Comparison of ENCODE assay signal across 1 cellular context in the genomic region with DNA sequence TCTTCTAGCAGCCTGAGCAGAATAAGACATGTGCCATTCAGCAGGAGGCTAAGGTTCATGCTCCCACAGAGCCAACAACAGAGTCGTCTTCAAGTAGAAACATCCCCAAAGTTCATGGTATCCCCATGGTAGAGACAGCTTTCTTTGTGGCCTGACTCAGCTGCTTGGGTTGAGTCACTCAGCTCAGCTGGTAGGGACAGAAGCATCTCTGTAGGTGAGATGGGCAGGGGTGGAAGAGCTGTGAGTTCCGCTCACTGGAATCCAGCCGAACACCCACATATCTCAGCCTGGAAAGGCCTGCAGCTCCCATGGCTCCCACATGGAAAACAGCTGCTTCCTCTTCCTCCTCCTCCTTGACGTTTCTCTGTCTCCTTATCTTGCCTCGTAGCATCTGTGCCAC.
TF ChIP-seq lines count a peak whose summit lies in the region.

No MANE protein-coding gene starts in this region.

TF ChIP-seq in H1, 55 proteins besides CTCF, POLR2A, EP300 and RAD21:
- TF ChIP-seq NRF1 (IDR thresholded peaks at IDR 0.05; ENCODE audit: low read depth, low read length) (no peak), TBP (IDR thresholded peaks at IDR 0.05; ENCODE audit: low read depth, low read length) (no peak), CBX8 (IDR thresholded peaks at IDR 0.05; ENCODE audit: borderline replicate concordance, low read depth, low read length) (no peak), RNF2 (IDR thresholded peaks at IDR 0.05; ENCODE audit: borderline replicate concordance, low read depth, low read length, missing control alignments, poor library complexity, severe bottlenecking) (no peak), KDM5A (IDR thresholded peaks at IDR 0.05; ENCODE audit: low read length) (no peak), TEAD4 (IDR thresholded peaks at IDR 0.05; ENCODE audit: low read depth, low read length) (no peak), CTBP2 (IDR thresholded peaks at IDR 0.05; ENCODE audit: borderline replicate concordance, insufficient read depth, insufficient read length, low read length) (no peak), JUN (IDR thresholded peaks at IDR 0.05; ENCODE audit: low read depth, low read length) (no peak)
- TF ChIP-seq, protein P1, sequence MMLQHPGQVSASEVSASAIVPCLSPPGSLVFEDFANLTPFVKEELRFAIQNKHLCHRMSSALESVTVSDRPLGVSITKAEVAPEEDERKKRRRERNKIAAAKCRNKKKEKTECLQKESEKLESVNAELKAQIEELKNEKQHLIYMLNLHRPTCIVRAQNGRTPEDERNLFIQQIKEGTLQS (IDR thresholded peaks at IDR 0.05; ENCODE audit: insufficient read depth, low read depth, low read length): no peak
- TF ChIP-seq, protein P2, sequence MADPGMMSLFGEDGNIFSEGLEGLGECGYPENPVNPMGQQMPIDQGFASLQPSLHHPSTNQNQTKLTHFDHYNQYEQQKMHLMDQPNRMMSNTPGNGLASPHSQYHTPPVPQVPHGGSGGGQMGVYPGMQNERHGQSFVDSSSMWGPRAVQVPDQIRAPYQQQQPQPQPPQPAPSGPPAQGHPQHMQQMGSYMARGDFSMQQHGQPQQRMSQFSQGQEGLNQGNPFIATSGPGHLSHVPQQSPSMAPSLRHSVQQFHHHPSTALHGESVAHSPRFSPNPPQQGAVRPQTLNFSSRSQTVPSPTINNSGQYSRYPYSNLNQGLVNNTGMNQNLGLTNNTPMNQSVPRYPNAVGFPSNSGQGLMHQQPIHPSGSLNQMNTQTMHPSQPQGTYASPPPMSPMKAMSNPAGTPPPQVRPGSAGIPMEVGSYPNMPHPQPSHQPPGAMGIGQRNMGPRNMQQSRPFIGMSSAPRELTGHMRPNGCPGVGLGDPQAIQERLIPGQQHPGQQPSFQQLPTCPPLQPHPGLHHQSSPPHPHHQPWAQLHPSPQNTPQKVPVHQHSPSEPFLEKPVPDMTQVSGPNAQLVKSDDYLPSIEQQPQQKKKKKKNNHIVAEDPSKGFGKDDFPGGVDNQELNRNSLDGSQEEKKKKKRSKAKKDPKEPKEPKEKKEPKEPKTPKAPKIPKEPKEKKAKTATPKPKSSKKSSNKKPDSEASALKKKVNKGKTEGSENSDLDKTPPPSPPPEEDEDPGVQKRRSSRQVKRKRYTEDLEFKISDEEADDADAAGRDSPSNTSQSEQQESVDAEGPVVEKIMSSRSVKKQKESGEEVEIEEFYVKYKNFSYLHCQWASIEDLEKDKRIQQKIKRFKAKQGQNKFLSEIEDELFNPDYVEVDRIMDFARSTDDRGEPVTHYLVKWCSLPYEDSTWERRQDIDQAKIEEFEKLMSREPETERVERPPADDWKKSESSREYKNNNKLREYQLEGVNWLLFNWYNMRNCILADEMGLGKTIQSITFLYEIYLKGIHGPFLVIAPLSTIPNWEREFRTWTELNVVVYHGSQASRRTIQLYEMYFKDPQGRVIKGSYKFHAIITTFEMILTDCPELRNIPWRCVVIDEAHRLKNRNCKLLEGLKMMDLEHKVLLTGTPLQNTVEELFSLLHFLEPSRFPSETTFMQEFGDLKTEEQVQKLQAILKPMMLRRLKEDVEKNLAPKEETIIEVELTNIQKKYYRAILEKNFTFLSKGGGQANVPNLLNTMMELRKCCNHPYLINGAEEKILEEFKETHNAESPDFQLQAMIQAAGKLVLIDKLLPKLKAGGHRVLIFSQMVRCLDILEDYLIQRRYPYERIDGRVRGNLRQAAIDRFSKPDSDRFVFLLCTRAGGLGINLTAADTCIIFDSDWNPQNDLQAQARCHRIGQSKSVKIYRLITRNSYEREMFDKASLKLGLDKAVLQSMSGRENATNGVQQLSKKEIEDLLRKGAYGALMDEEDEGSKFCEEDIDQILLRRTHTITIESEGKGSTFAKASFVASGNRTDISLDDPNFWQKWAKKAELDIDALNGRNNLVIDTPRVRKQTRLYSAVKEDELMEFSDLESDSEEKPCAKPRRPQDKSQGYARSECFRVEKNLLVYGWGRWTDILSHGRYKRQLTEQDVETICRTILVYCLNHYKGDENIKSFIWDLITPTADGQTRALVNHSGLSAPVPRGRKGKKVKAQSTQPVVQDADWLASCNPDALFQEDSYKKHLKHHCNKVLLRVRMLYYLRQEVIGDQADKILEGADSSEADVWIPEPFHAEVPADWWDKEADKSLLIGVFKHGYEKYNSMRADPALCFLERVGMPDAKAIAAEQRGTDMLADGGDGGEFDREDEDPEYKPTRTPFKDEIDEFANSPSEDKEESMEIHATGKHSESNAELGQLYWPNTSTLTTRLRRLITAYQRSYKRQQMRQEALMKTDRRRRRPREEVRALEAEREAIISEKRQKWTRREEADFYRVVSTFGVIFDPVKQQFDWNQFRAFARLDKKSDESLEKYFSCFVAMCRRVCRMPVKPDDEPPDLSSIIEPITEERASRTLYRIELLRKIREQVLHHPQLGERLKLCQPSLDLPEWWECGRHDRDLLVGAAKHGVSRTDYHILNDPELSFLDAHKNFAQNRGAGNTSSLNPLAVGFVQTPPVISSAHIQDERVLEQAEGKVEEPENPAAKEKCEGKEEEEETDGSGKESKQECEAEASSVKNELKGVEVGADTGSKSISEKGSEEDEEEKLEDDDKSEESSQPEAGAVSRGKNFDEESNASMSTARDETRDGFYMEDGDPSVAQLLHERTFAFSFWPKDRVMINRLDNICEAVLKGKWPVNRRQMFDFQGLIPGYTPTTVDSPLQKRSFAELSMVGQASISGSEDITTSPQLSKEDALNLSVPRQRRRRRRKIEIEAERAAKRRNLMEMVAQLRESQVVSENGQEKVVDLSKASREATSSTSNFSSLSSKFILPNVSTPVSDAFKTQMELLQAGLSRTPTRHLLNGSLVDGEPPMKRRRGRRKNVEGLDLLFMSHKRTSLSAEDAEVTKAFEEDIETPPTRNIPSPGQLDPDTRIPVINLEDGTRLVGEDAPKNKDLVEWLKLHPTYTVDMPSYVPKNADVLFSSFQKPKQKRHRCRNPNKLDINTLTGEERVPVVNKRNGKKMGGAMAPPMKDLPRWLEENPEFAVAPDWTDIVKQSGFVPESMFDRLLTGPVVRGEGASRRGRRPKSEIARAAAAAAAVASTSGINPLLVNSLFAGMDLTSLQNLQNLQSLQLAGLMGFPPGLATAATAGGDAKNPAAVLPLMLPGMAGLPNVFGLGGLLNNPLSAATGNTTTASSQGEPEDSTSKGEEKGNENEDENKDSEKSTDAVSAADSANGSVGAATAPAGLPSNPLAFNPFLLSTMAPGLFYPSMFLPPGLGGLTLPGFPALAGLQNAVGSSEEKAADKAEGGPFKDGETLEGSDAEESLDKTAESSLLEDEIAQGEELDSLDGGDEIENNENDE (IDR thresholded peaks at IDR 0.05; ENCODE audit: insufficient replicate concordance, low read length): no peak
